19 cellular contexts compared by ENCODE assay signal in genomic region chr12:128754275-128754674, GRCh38.
"Had no signal": no experiment of that assay in that cellular context is flagged by ENCODE, and none has a peak within 500 bp of the region (broad histone marks: within the 10 kb centered on the region; RNA-seq: fewer than 3 reads in every experiment).

No MANE protein-coding gene starts in this region.

- H3K4me1 Mint-ChIP-seq: activated naive CD8-positive, alpha-beta T cell treated with anti-CD3 and anti-CD28 coated beads, Interleukin-2, amount 50 U/mL, for 24 hours; nephron; T-cell had no signal

- H3K4me1 ChIP-seq: stomach, testis, upper lobe of right lung had no signal

- H3K27ac ChIP-seq: stomach, testis, upper lobe of right lung had no signal

- H3K4me3 ChIP-seq: stomach, testis, upper lobe of right lung had no signal

- H3K36me3 Mint-ChIP-seq: T-cell had no signal

- H3K9me3 ChIP-seq: testis, upper lobe of right lung had no signal

- H3K27me3 Mint-ChIP-seq: effector memory CD8-positive, alpha-beta T cell; T-cell had no signal

- H3K36me3 ChIP-seq: stomach, upper lobe of right lung had no signal

- H3K27ac Mint-ChIP-seq: activated naive CD8-positive, alpha-beta T cell treated with anti-CD3 and anti-CD28 coated beads, Interleukin-2, amount 50 U/mL, for 24 hours; nephron; progenitor cell of endocrine pancreas; T-cell had no signal

- H3K27me3 ChIP-seq: stomach, testis, upper lobe of right lung had no signal

- DNase-seq: activated CD4-positive, CD25-positive, alpha-beta regulatory T cell treated with anti-CD3 and anti-CD28 coated beads, Interleukin-2, amount 50 U/mL, for 72 hours; activated CD8-positive, alpha-beta memory T cell treated with anti-CD3 and anti-CD28 coated beads for 24 hours; activated naive CD4-positive, alpha-beta T cell treated with Interleukin-2 at 50 U/mL for 16 hours; activated naive CD8-positive, alpha-beta T cell treated with anti-CD3 and anti-CD28 coated beads, Interleukin-2, amount 50 U/mL, for 24 hours; dermis blood vessel endothelial cell; effector memory CD8-positive, alpha-beta T cell; hypothalamus; left ventricle myocardium superior; mesendoderm; occipital lobe; right cardiac atrium; small intestine; stomach; T-cell; T-helper 9 cell; testis; upper lobe of right lung had no signal

- ATAC-seq: activated naive CD8-positive, alpha-beta T cell treated with anti-CD3 and anti-CD28 coated beads, Interleukin-2, amount 50 U/mL, for 24 hours; effector memory CD8-positive, alpha-beta T cell; left ventricle myocardium superior; right cardiac atrium; T-cell; upper lobe of right lung had no signal

- H3K9me3 Mint-ChIP-seq: activated naive CD8-positive, alpha-beta T cell treated with anti-CD3 and anti-CD28 coated beads, Interleukin-2, amount 50 U/mL, for 24 hours; effector memory CD8-positive, alpha-beta T cell; nephron; T-cell had no signal

- H3K4me3 Mint-ChIP-seq: activated naive CD8-positive, alpha-beta T cell treated with anti-CD3 and anti-CD28 coated beads, Interleukin-2, amount 50 U/mL, for 24 hours; effector memory CD8-positive, alpha-beta T cell; nephron; T-cell had no signal
